ENCODE assay signal across 17 cellular contexts in the genomic region with DNA sequence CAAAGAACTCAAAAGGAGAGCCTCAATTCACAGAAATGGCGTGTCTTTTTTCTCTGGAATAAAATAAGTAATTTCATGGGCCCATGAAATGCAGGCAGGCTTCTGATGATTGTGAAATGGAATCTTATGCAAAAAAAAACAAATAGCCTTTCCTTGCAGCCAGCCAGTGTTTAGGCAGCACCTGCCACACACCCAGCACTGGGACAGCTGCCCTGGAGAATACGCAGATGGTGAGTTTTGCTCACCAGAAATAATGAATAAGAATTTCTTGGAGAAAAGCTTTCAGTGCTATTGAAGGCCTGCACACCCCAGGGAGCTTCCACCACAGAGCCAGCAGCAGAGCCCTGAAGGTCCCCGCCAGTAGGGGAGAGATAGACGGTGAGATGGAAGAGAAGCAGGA. TPM values are rescaled to one million over a fixed set of nuclear protein-coding genes. Genes with fewer than 3 reads are reported as not detected.
DNase-seq lines count a peak whose midpoint lies in the region; TF ChIP-seq lines count a peak whose summit lies in the region.
"Had no signal": no experiment of that assay in that cellular context is flagged by ENCODE, and none has a peak within 500 bp of the region (broad histone marks: within the 10 kb centered on the region; RNA-seq: fewer than 3 reads in every experiment).

No MANE protein-coding gene starts in this region.

- H3K4me3 ChIP-seq in AG04450 (ENCODE audit: low read depth, low read length) (no peak overlapping the region), cardiac fibroblast (replicated peaks in 1 of 2; ENCODE audit: low read depth in 2 of 2, low read length in 2 of 2) (no peak overlapping the region), ascending aorta (no peak overlapping the region), Peyer's patch (no peak overlapping the region), stomach (no peak overlapping the region)
- H3K4me3 ChIP-seq: PC-9, SK-N-MC, transverse colon had no signal

- H3K27ac ChIP-seq in AG04450 (ENCODE audit: low read depth, low read length), result no peak overlapping the region
- H3K27ac ChIP-seq in ascending aorta, result no peak overlapping the region
- H3K27ac ChIP-seq in Peyer's patch, result no peak overlapping the region
- H3K27ac ChIP-seq in stomach, result no peak overlapping the region
- H3K27ac ChIP-seq: PC-9, SK-N-MC, transverse colon had no signal

- 82 to 86% (median 83%) methylated on average over 4 of the region's 4 CpGs for WGBS in stomach, 5 donors

- H3K27me3 ChIP-seq in AG04450 (ENCODE audit: control insufficient read depth, insufficient read depth, low read length) (peaks cover 5% of the 10 kb centered on the region), ascending aorta (no peaks in the 10 kb centered on the region), Peyer's patch (no peaks in the 10 kb centered on the region), stomach (no peaks in the 10 kb centered on the region)
- H3K27me3 ChIP-seq: transverse colon had no signal

- intact Hi-C loops in ascending aorta (cut with DNase I), result no loop called here
- intact Hi-C loops in stomach (cut with DNase I; ENCODE audit: low total_unique reads), result no loop called here

- POLR2A ChIA-PET in AG04450 (lab: Yijun Ruan, JAX), result no interaction called here

- H3K36me3 ChIP-seq in ascending aorta (no peaks in the 10 kb centered on the region), Peyer's patch (no peaks in the 10 kb centered on the region), stomach (no peaks in the 10 kb centered on the region)
- H3K36me3 ChIP-seq: transverse colon had no signal

- no peak for TF ChIP-seq EP300 in stomach (IDR thresholded peaks at IDR 0.05)

- DNase-seq in AG04450 (ENCODE audit: low read depth, low spot score) (peak; percentile 34), HCEC 1CT (peak; percentile 6), cardiac fibroblast (ENCODE audit: low read depth in 2 of 2) (peak; percentile 38 to 51), iris pigment epithelial cell (ENCODE audit: low read depth) (peak; percentile 38), ascending aorta (ENCODE audit: low spot score in 2 of 2) (no peak), Peyer's patch (no peak), stomach (no peak)
- DNase-seq in activated CD4-positive, alpha-beta T cell treated with anti-CD3 and anti-CD28 coated beads, Interleukin-2, amount 50 U/mL, for 4 hours, result no peak
- DNase-seq: activated CD4-positive, CD25-positive, alpha-beta regulatory T cell; caudate nucleus; COR-L47; effector CD8-positive, alpha-beta T cell; NCI-H1930; NCI-H748 treated with DMSO at 0.1 percent for 48 hours; PC-9; transverse colon had no signal

- CTCF ChIA-PET in AG04450 (lab: Charles Lee), result interaction anchor here (0.5 to 1.6 kb wide), 2 partner anchors 36 to 459 kb away, joined by 4 to 6 read pairs; no protein-coding TSS in a partner anchor

- TF ChIP-seq CTCF in AG04450 (IDR thresholded peaks at IDR 0.05; ENCODE audit: low read depth, low read length), result no peak
- TF ChIP-seq CTCF in cardiac fibroblast (IDR thresholded peaks at IDR 0.05; ENCODE audit: low read depth, low read length), result no peak
- TF ChIP-seq CTCF in ascending aorta (IDR thresholded peaks at IDR 0.05), result no peak
- TF ChIP-seq CTCF in Peyer's patch (IDR thresholded peaks at IDR 0.05), result no peak
- no peak for TF ChIP-seq CTCF in stomach (IDR thresholded peaks at IDR 0.05)

- H3K9me3 ChIP-seq in AG04450 (ENCODE audit: control insufficient read depth, insufficient read depth, low read length) (no peaks in the 10 kb centered on the region; the same call in 1 of the 2 replicates), ascending aorta (no peaks in the 10 kb centered on the region), Peyer's patch (no peaks in the 10 kb centered on the region), stomach (no peaks in the 10 kb centered on the region)
- H3K9me3 ChIP-seq: transverse colon had no signal

- TF ChIP-seq POLR2A in Peyer's patch (IDR thresholded peaks at IDR 0.05) (no peak), stomach (IDR thresholded peaks at IDR 0.05) (no peak)

- peaks cover 3 to 4% of the 10 kb centered on the region in 2 donors for H3K4me1 ChIP-seq in ascending aorta
- H3K4me1 ChIP-seq in Peyer's patch, result no peaks in the 10 kb centered on the region
- no peaks in the 10 kb centered on the region for H3K4me1 ChIP-seq in stomach
- H3K4me1 ChIP-seq: transverse colon had no signal

RNA-seq across cellular contexts. Expression of gene PXDC1, which starts 55.0 kb away (rescaled TPM):
- polyA plus RNA-seq in AG04450 (2011; rRNA removed), result 13.5 and 26.5 TPM in 2 replicates
- polyA minus RNA-seq in AG04450 (2011; rRNA and poly(A)+ RNA removed), result 16.0 and 22.0 TPM in 2 replicates
- total RNA-seq in ascending aorta, result 310 TPM
- total RNA-seq in Peyer's patch, result 10 to 100 TPM; 35.5 to 69.4 (median 61.1) TPM
- total RNA-seq in stomach, result 10 to 100 TPM in 4 of 5 donors, 1 to 10 TPM in 1; 1.2 to 90.1 (median 74.1) TPM
- 10 to 100 TPM; 23.2 to 36.8 (median 29.0) TPM for polyA plus RNA-seq in stomach

Comparison
In these comparisons a context has a peak if more than half of its experiments do, and no peak if none do; other contexts are left out.
1. DNase-seq: peak in AG04450 (single experiment), HCEC 1CT (single experiment), cardiac fibroblast (2 of 2) and iris pigment epithelial cell (single experiment); none in activated CD4-positive, alpha-beta T cell treated with anti-CD3 and anti-CD28 coated beads, Interleukin-2, amount 50 U/mL, for 4 hours (0 of 2), ascending aorta (0 of 2), Peyer's patch (0 of 3) and stomach (single experiment).